ENCODE assay signal across 35 cellular contexts in the genomic region with DNA sequence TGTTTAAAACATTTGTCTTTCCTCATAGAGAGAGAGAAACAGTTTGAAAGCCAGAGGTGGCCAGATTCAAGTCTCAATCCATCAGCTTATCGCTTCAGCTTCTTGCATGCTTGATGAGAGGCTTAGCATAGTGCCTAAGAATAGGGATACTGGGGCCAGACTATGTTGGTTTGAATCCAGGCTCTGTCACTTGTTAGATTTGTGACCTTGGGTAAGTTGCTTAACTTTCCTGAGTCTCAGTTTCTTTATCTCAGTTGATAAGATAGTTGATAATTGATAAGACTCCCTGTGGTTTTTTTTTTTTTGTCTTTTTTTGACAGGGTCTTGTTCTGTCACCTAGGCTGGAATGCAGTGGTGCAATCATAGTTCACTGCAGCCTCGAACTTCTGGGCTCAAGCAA.
"Had no signal": no experiment of that assay in that cellular context is flagged by ENCODE, and none has a peak within 500 bp of the region (broad histone marks: within the 10 kb centered on the region; RNA-seq: fewer than 3 reads in every experiment).

No MANE protein-coding gene starts in this region.

- H3K36me3 ChIP-seq: adrenal gland, breast epithelium, cardiac muscle cell, gastrocnemius medialis, heart left ventricle, WERI-Rb-1 had no signal

- H3K27me3 ChIP-seq: breast epithelium, cardiac muscle cell, foreskin keratinocyte, gastrocnemius medialis had no signal

- H3K27me3 Mint-ChIP-seq: activated B cell treated with CpG ODN at 0.5 μM for 24 hours; central memory CD8-positive, alpha-beta T cell; dendritic cell treated with granulocyte-macrophage colony-stimulating factor and Interleukin-4, amounts not matched to agents 40 ng/mL and 50 ng/mL, for 4 days had no signal

- H3K9me3 ChIP-seq: adrenal gland, breast epithelium, gastrocnemius medialis, heart left ventricle had no signal

- H3K36me3 Mint-ChIP-seq: activated CD4-positive, alpha-beta memory T cell treated with anti-CD3 and anti-CD28 coated beads for 36 hours; activated naive CD4-positive, alpha-beta T cell treated with anti-CD3 and anti-CD28 coated beads, Interleukin-2, amount 50 U/mL, for 24 hours; activated naive CD8-positive, alpha-beta T cell treated with anti-CD3 and anti-CD28 coated beads for 36 hours; brain; T-cell had no signal

- ATAC-seq: activated CD4-positive, alpha-beta T cell treated with anti-CD3 and anti-CD28 coated beads for 36 hours; activated CD4-positive, CD25-positive, alpha-beta regulatory T cell treated with anti-CD3 and anti-CD28 coated beads, Interleukin-2, amount 50 U/mL, for 24 hours; activated CD8-positive, alpha-beta memory T cell treated with anti-CD3 and anti-CD28 coated beads, Interleukin-2, amount 10 ng/mL, durations not matched to agents 7 days and 5 days; activated CD8-positive, alpha-beta T cell treated with anti-CD3 and anti-CD28 coated beads, Interleukin-2, amount 10 ng/mL, durations not matched to agents 7 days and 5 days; activated naive CD8-positive, alpha-beta T cell treated with anti-CD3 and anti-CD28 coated beads, Interleukin-2, amount 50 U/mL, for 24 hours; esophagus mucosa; foreskin keratinocyte; gastrocnemius medialis; heart left ventricle; T-cell had no signal

- H3K4me1 Mint-ChIP-seq: activated B cell treated with CpG ODN at 0.5 μM for 24 hours; activated naive CD8-positive, alpha-beta T cell treated with anti-CD3 and anti-CD28 coated beads for 36 hours; brain had no signal

- DNase-seq: activated B cell treated with CpG ODN at 0.5 μM for 24 hours; activated CD4-positive, alpha-beta memory T cell treated with anti-CD3 and anti-CD28 coated beads for 36 hours; activated CD4-positive, alpha-beta T cell treated with anti-CD3 and anti-CD28 coated beads for 36 hours; activated CD4-positive, alpha-beta T cell treated with anti-CD3 and anti-CD28 coated beads, Interleukin-2, amount 10 ng/mL, durations not matched to agents 24 days and 14 days; activated CD8-positive, alpha-beta memory T cell treated with anti-CD3 and anti-CD28 coated beads, Interleukin-2, amount 10 ng/mL, durations not matched to agents 7 days and 5 days; activated CD8-positive, alpha-beta memory T cell treated with anti-CD3 and anti-CD28 coated beads, Interleukin-2, amount 50 U/mL, for 4 hours; activated CD8-positive, alpha-beta T cell treated with anti-CD3 and anti-CD28 coated beads, Interleukin-2, amount 10 ng/mL, durations not matched to agents 7 days and 5 days; activated effector memory CD4-positive, alpha-beta T cell treated with anti-CD3 and anti-CD28 coated beads, Interleukin-2, amount 50 U/mL, for 16 hours; activated naive CD4-positive, alpha-beta T cell treated with anti-CD3 and anti-CD28 coated beads for 36 hours; activated naive CD8-positive, alpha-beta T cell treated with anti-CD3 and anti-CD28 coated beads for 36 hours; activated naive CD8-positive, alpha-beta T cell treated with anti-CD3 and anti-CD28 coated beads, Interleukin-2, amount 50 U/mL, for 24 hours; activated T-cell treated with anti-CD3 and anti-CD28 coated beads, Interleukin-2, amount 50 U/mL, for 1 hour; activated T-cell treated with anti-CD3 and anti-CD28 coated beads, Interleukin-2, amount 50 U/mL, for 48 hours; amygdala; aorta; dorsolateral prefrontal cortex; effector memory CD4-positive, alpha-beta T cell; endodermal cell; foreskin keratinocyte; gastrocnemius medialis; glutamatergic neuron; heart left ventricle; T-cell; T1000; WERI-Rb-1 had no signal

- H3K4me1 ChIP-seq: adrenal gland, breast epithelium, gastrocnemius medialis, heart left ventricle had no signal

- H3K9me3 Mint-ChIP-seq: activated B cell treated with CpG ODN at 0.5 μM for 24 hours; activated naive CD4-positive, alpha-beta T cell treated with anti-CD3 and anti-CD28 coated beads, Interleukin-2, amount 50 U/mL, for 24 hours; brain; central memory CD8-positive, alpha-beta T cell; dendritic cell treated with granulocyte-macrophage colony-stimulating factor and Interleukin-4, amounts not matched to agents 40 ng/mL and 50 ng/mL, for 4 days; endodermal cell; T-cell had no signal

- H3K27ac Mint-ChIP-seq: activated B cell treated with CpG ODN at 0.5 μM for 24 hours; activated CD4-positive, alpha-beta memory T cell treated with anti-CD3 and anti-CD28 coated beads for 36 hours; activated CD4-positive, alpha-beta T cell treated with anti-CD3 and anti-CD28 coated beads for 36 hours; activated CD8-positive, alpha-beta memory T cell treated with anti-CD3 and anti-CD28 coated beads, Interleukin-2, amount 10 ng/mL, durations not matched to agents 7 days and 5 days; activated CD8-positive, alpha-beta T cell treated with anti-CD3 and anti-CD28 coated beads, Interleukin-2, amount 10 ng/mL, durations not matched to agents 7 days and 5 days; activated naive CD4-positive, alpha-beta T cell treated with anti-CD3 and anti-CD28 coated beads for 36 hours; activated naive CD4-positive, alpha-beta T cell treated with anti-CD3 and anti-CD28 coated beads, Interleukin-2, amount 50 U/mL, for 24 hours; activated naive CD8-positive, alpha-beta T cell treated with anti-CD3 and anti-CD28 coated beads for 36 hours; activated naive CD8-positive, alpha-beta T cell treated with anti-CD3 and anti-CD28 coated beads, Interleukin-2, amount 50 U/mL, for 24 hours; brain; dendritic cell treated with granulocyte-macrophage colony-stimulating factor and Interleukin-4, amounts not matched to agents 40 ng/mL and 50 ng/mL, for 4 days; endodermal cell; T-cell had no signal

- H3K27ac ChIP-seq: adrenal gland, breast epithelium, coronary artery, dorsolateral prefrontal cortex, foreskin keratinocyte, gastrocnemius medialis, heart left ventricle, WERI-Rb-1 had no signal

- H3K4me3 ChIP-seq: adrenal gland, breast epithelium, cardiac muscle cell, coronary artery, dorsolateral prefrontal cortex, gastrocnemius medialis, heart left ventricle had no signal

- H3K4me3 Mint-ChIP-seq: activated B cell treated with CpG ODN at 0.5 μM for 24 hours; activated CD4-positive, alpha-beta memory T cell treated with anti-CD3 and anti-CD28 coated beads for 36 hours; activated CD4-positive, alpha-beta T cell treated with anti-CD3 and anti-CD28 coated beads for 36 hours; activated CD8-positive, alpha-beta memory T cell treated with anti-CD3 and anti-CD28 coated beads, Interleukin-2, amount 10 ng/mL, durations not matched to agents 7 days and 5 days; activated CD8-positive, alpha-beta T cell treated with anti-CD3 and anti-CD28 coated beads, Interleukin-2, amount 10 ng/mL, durations not matched to agents 7 days and 5 days; activated naive CD4-positive, alpha-beta T cell treated with anti-CD3 and anti-CD28 coated beads for 36 hours; activated naive CD4-positive, alpha-beta T cell treated with anti-CD3 and anti-CD28 coated beads, Interleukin-2, amount 50 U/mL, for 24 hours; activated naive CD8-positive, alpha-beta T cell treated with anti-CD3 and anti-CD28 coated beads for 36 hours; activated naive CD8-positive, alpha-beta T cell treated with anti-CD3 and anti-CD28 coated beads, Interleukin-2, amount 50 U/mL, for 24 hours; brain; central memory CD8-positive, alpha-beta T cell; dendritic cell treated with granulocyte-macrophage colony-stimulating factor and Interleukin-4, amounts not matched to agents 40 ng/mL and 50 ng/mL, for 4 days; endodermal cell had no signal
